ENCODE assay signal across 10 cellular contexts in genomic region chr11:62370743-62371440, GRCh38. TPM values are rescaled to one million over a fixed set of nuclear protein-coding genes. Genes with fewer than 3 reads are reported as not detected.
DNase-seq lines count a peak whose midpoint lies in the region; ATAC-seq and TF ChIP-seq lines count a peak whose summit lies in the region.
"Had no signal": no experiment of that assay in that cellular context is flagged by ENCODE, and none has a peak within 500 bp of the region (broad histone marks: within the 10 kb centered on the region; RNA-seq: fewer than 3 reads in every experiment).

No MANE protein-coding gene starts in this region.

- POLR2A ChIA-PET in CD8-positive, alpha-beta T cell (lab: Charles Lee) = interaction anchor here (1.0 to 1.1 kb wide), 2 partner anchors 36 to 174 kb away, joined by 3 read pairs; no protein-coding TSS in a partner anchor

- peak overlapping the region; percentile 68 for H3K4me3 Mint-ChIP-seq in CD8-positive, alpha-beta T cell
- peak overlapping the region; percentile 62 for H3K4me3 Mint-ChIP-seq in central memory CD8-positive, alpha-beta T cell

- H3K27me3 Mint-ChIP-seq in CD8-positive, alpha-beta T cell (ENCODE audit: low read depth) = no peaks in the 10 kb centered on the region
- no peaks in the 10 kb centered on the region for H3K27me3 Mint-ChIP-seq in central memory CD8-positive, alpha-beta T cell

- WGBS in spleen, 5 donors = 34 to 66% (median 56%) methylated on average over 33 to 39 of the region's 39 CpGs

- TF ChIP-seq CTCF in CD8-positive, alpha-beta T cell (IDR thresholded peaks at IDR 0.05) = no peak
- no peak for TF ChIP-seq CTCF in spleen (IDR thresholded peaks at IDR 0.05 in 8 of 11, conservative IDR thresholded peaks at IDR 0.05 in 3 of 11)

- peak overlapping the region; percentile 86 for H3K27ac Mint-ChIP-seq in CD8-positive, alpha-beta T cell
- peak overlapping the region; percentile 89 for H3K27ac Mint-ChIP-seq in central memory CD8-positive, alpha-beta T cell (ENCODE audit: low read depth)

- ATAC-seq in CD8-positive, alpha-beta T cell = peak; percentile 87
- ATAC-seq in central memory CD8-positive, alpha-beta T cell (replicated peaks; ENCODE audit: extremely low read depth, poor library complexity, severe bottlenecking) = peak; percentile 94

- CTCF ChIA-PET in CD8-positive, alpha-beta T cell (lab: Charles Lee) = interaction anchor here (1.1 to 1.7 kb wide), 2 partner anchors 11 to 22 kb away, joined by 3 to 4 read pairs; no protein-coding TSS in a partner anchor

- no peaks in the 10 kb centered on the region for H3K4me1 ChIP-seq in CD8-positive, alpha-beta T cell (ENCODE audit: insufficient read depth, low read length)
- H3K4me1 ChIP-seq in spleen = peaks cover 0 to 20% (median 7%) of the 10 kb centered on the region in 6 donors

- H3K4me3 ChIP-seq in CD8-positive, alpha-beta T cell (ENCODE audit: low read depth, low read length) = no peak overlapping the region
- peak overlapping the region in 4 of 8 donors; percentile 4 to 53 (median 20) for H3K4me3 ChIP-seq in spleen

- intact Hi-C loops in CD8-positive, alpha-beta T cell (cut with DNase I, micrococcal nuclease) = no loop called here
- intact Hi-C loops in spleen (cut with DNase I; ENCODE audit: low total_unique reads) = no loop called here

- H3K36me3 ChIP-seq in CD8-positive, alpha-beta T cell (ENCODE audit: insufficient read depth, low read length) = no peaks in the 10 kb centered on the region
- H3K36me3 ChIP-seq in spleen = no peaks in the 10 kb centered on the region

- H3K27ac ChIP-seq in CD8-positive, alpha-beta T cell (ENCODE audit: low read depth, low read length) = no peak overlapping the region
- H3K27ac ChIP-seq in spleen = peak overlapping the region in 7 of 8 donors; percentile 8 to 79 (median 64)

- no peaks in the 10 kb centered on the region for H3K9me3 ChIP-seq in CD8-positive, alpha-beta T cell (ENCODE audit: low read length)
- no peaks in the 10 kb centered on the region for H3K9me3 ChIP-seq in spleen

- TF ChIP-seq POLR2A in spleen (IDR thresholded peaks at IDR 0.05) = no peak

- DNase-seq in CD8-positive, alpha-beta T cell = peak; percentile 12 to 70 (median 35)
- DNase-seq in activated CD4-positive, CD25-positive, alpha-beta regulatory T cell treated with anti-CD3 and anti-CD28 coated beads, Interleukin-2, amount 50 U/mL, for 72 hours = peak; percentile 46
- peak in 1 of 2 donors; percentile 31 for DNase-seq in central memory CD8-positive, alpha-beta T cell (ENCODE audit: low spot score in 2 of 2)
- DNase-seq in spleen = peak; percentile 89
- DNase-seq in NCI-H524 (lab: John Stamatoyannopoulos, UW) = no peak
- DNase-seq in DMS79 (lab: John Stamatoyannopoulos, UW) = no peak
- no peak for DNase-seq in NCI-H1436 treated with DMSO at 0.1 percent for 48 hours (lab: John Stamatoyannopoulos, UW)
- no peak for DNase-seq in medulla oblongata (ENCODE audit: extremely low spot score)
- DNase-seq: COR-L47, NCI-H2081 had no signal

- no peaks in the 10 kb centered on the region for H3K36me3 Mint-ChIP-seq in CD8-positive, alpha-beta T cell
- H3K36me3 Mint-ChIP-seq in central memory CD8-positive, alpha-beta T cell (ENCODE audit: insufficient read depth) = no peaks in the 10 kb centered on the region

- no peaks in the 10 kb centered on the region for H3K27me3 ChIP-seq in CD8-positive, alpha-beta T cell (ENCODE audit: insufficient read depth, low read length)
- H3K27me3 ChIP-seq in spleen (replicated peaks in 1 of 7) = no peaks in the 10 kb centered on the region

- no peaks in the 10 kb centered on the region for H3K9me3 Mint-ChIP-seq in CD8-positive, alpha-beta T cell
- no peaks in the 10 kb centered on the region for H3K9me3 Mint-ChIP-seq in central memory CD8-positive, alpha-beta T cell

- peaks cover 16% of the 10 kb centered on the region for H3K4me1 Mint-ChIP-seq in CD8-positive, alpha-beta T cell (ENCODE audit: low read depth)
- H3K4me1 Mint-ChIP-seq in central memory CD8-positive, alpha-beta T cell = peaks cover 16% of the 10 kb centered on the region

RNA-seq across cellular contexts. Expression of gene ASRGL1, which starts 33.6 kb away (rescaled TPM):
- 1 to 10 TPM; 1.0 to 1.2 TPM for total RNA-seq in CD8-positive, alpha-beta T cell
- 10 to 100 TPM in 1 of 7 donors, 1 to 10 TPM in 6; 3.4 to 23.4 (median 8.1) TPM for total RNA-seq in spleen
- polyA plus RNA-seq in spleen = 1 to 10 TPM; 2.9 to 4.5 (median 3.1) TPM

RNA-seq across cellular contexts. Expression of gene SCGB1A1, which starts 47.9 kb away (rescaled TPM):
- total RNA-seq in CD8-positive, alpha-beta T cell = not detected
- not detected for total RNA-seq in spleen
- under 1 TPM in 1 of 3 donors, not detected in 2; 0.35 TPM for polyA plus RNA-seq in spleen

Comparison
In these comparisons a context has a peak if more than half of its experiments do, and no peak if none do; other contexts are left out.
1. DNase-seq: peak in CD8-positive, alpha-beta T cell (7 of 7), activated CD4-positive, CD25-positive, alpha-beta regulatory T cell treated with anti-CD3 and anti-CD28 coated beads, Interleukin-2, amount 50 U/mL, for 72 hours (single experiment) and spleen (single experiment); none in NCI-H524 (0 of 2), DMS79 (single experiment), NCI-H1436 treated with DMSO at 0.1 percent for 48 hours (single experiment) and medulla oblongata (single experiment).